ENCODE assay signal across 1 cellular context in genomic region chr15:52150043-52150825, GRCh38.
TF ChIP-seq lines count a peak whose summit lies in the region.

No MANE protein-coding gene starts in this region.

TF ChIP-seq in WTC11, 78 proteins besides CTCF, POLR2A, EP300 and RAD21 (continued from another document):
- TF ChIP-seq ERG (CRISPR knock-in tag; IDR thresholded peaks at IDR 0.05): no peak
- TF ChIP-seq RORB (CRISPR knock-in tag; IDR thresholded peaks at IDR 0.05): no peak
- TF ChIP-seq, protein P1, sequence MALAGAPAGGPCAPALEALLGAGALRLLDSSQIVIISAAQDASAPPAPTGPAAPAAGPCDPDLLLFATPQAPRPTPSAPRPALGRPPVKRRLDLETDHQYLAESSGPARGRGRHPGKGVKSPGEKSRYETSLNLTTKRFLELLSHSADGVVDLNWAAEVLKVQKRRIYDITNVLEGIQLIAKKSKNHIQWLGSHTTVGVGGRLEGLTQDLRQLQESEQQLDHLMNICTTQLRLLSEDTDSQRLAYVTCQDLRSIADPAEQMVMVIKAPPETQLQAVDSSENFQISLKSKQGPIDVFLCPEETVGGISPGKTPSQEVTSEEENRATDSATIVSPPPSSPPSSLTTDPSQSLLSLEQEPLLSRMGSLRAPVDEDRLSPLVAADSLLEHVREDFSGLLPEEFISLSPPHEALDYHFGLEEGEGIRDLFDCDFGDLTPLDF (CRISPR knock-in tag; IDR thresholded peaks at IDR 0.05): no peak
